Comparison of ENCODE assay signal across 25 cellular contexts in genomic region chr18:62073882-62074281, GRCh38.
"Had no signal": no experiment of that assay in that cellular context is flagged by ENCODE, and none has a peak within 500 bp of the region (broad histone marks: within the 10 kb centered on the region; RNA-seq: fewer than 3 reads in every experiment).

No MANE protein-coding gene starts in this region.

- H3K4me3 ChIP-seq: colonic mucosa, esophagus squamous epithelium, heart right ventricle, pancreas, spleen, testis, tibial artery had no signal

- FAIRE-seq: endometrium, pancreas had no signal

- H3K27ac ChIP-seq: colonic mucosa, esophagus squamous epithelium, heart right ventricle, pancreas, spleen, testis, tibial artery had no signal

- H3K9me3 ChIP-seq: colonic mucosa, esophagus squamous epithelium, heart right ventricle, pancreas, spleen, testis, tibial artery had no signal

- H3K4me1 ChIP-seq: colonic mucosa, esophagus squamous epithelium, heart right ventricle, pancreas, spleen, testis, tibial artery had no signal

- H3K36me3 ChIP-seq: colonic mucosa, pancreas had no signal

- DNase-seq: colonic mucosa; effector memory CD8-positive, alpha-beta T cell; erythroblast; esophagus squamous epithelium; foreskin melanocyte; glutamatergic neuron; heart right ventricle; hypothalamus; immature natural killer cell; islet precursor cell; kidney glomerular epithelial cell; mesendoderm; midbrain; natural killer cell; occipital lobe; pancreas; spleen; stimulated activated CD4-positive, alpha-beta T cell treated with anti-CD3 and anti-CD28 coated beads, Interleukin-4, amount 100 ng/mL, for 4 hours; stimulated activated naive CD8-positive, alpha-beta T cell treated with anti-CD3 and anti-CD28 coated beads, Interleukin-15, Interleukin-2, amounts not matched to agents 100 U/mL and 50 U/mL, for 24 hours; substantia nigra; testis; tibial artery had no signal

- ATAC-seq: effector memory CD8-positive, alpha-beta T cell; heart right ventricle; natural killer cell; pancreas; sciatic nerve; stimulated activated memory B cell treated with anti-CD40 and anti-IgM and Interleukin-4, amounts not matched to agents 10 μg/mL and 1 μg/mL and 100 μg/mL, for 72 hours; stimulated activated naive CD8-positive, alpha-beta T cell treated with anti-CD3 and anti-CD28 coated beads, Interleukin-15, Interleukin-2, amounts not matched to agents 100 U/mL and 50 U/mL, for 24 hours had no signal

- H3K27me3 ChIP-seq: colonic mucosa, esophagus squamous epithelium, heart right ventricle, pancreas, spleen, testis, tibial artery had no signal
